In the genomic region with DNA sequence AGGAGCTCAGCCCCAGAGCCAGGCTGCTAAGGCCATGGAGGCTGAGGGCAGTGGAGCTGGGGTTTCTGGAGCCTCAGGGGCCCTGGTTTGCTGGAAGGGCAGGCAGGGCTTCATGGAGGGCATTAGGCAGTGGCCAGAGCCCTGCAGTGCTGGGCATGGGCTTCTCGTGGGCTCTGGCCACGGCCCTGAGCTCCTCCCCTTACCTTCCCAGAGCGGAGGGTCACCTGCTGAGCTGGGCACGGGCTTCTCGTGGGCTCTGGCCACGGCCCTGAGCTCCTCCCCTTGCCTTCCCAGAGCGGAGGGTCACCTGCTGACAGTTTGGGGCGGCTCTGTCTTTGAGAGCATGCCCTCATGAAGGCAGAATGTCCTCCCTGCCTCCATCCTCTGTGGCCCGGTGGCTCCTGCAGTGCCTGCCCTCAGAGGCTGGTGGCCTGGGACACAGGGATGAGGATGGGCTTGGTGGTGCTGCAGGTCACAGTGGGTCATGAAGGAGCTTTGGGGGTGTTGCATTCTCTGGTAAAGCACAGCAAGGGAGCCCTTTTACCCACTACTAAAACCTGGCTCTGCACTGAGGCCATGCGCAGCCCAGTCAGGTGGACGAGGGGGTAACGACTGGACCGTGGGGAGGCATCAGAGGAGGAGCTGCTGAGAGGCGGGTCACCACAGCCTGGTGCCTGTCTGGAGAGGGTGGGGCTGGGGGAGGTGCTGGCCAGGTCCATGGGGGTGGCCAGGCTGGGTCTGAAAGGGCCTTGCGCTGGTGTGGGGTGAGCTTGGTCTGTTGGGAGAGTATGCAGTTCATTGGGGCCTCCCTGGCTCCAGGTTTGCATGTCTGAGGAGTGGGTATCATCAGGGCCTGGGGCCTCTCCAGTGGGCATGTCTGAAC, we compare ENCODE assay signal across 20 cellular contexts. TPM values are rescaled to one million over a fixed set of nuclear protein-coding genes. Genes with fewer than 3 reads are reported as not detected.
DNase-seq lines count a peak whose midpoint lies in the region; ATAC-seq, FAIRE-seq and TF ChIP-seq lines count a peak whose summit lies in the region.
"Had no signal": no experiment of that assay in that cellular context is flagged by ENCODE, and none has a peak within 500 bp of the region (broad histone marks: within the 10 kb centered on the region; RNA-seq: fewer than 3 reads in every experiment).

No MANE protein-coding gene starts in this region.

- no peak overlapping the region for H2BK12ac ChIP-seq in H1 (ENCODE audit: low read depth, low read length)

- DNase-seq in activated T-cell treated with anti-CD3 and anti-CD28 coated beads, Interleukin-2, amount 50 U/mL, for 4 hours, result no peak
- no peak for DNase-seq in activated T-cell treated with anti-CD3 and anti-CD28 coated beads, Interleukin-2, amount 50 U/mL, for 48 hours
- DNase-seq in H1 (ENCODE audit: low read depth in 1 of 2, low spot score in 2 of 2), result no peak
- no peak for DNase-seq in type B pancreatic cell (ENCODE audit: extremely low spot score, unreplicated experiment)
- DNase-seq in superior temporal gyrus (ENCODE audit: extremely low spot score), result no peak
- DNase-seq: CD4-positive, alpha-beta memory T cell; DMS79 treated with DMSO at 0.1 percent for 48 hours; GDM1; GM23248; Karpas-422; MM.1S; NCI-H1105; NCI-H187 treated with DMSO at 0.1 percent for 48 hours; NCI-H524 treated with DMSO at 0.1 percent for 48 hours; PC-3 had no signal

- H3K27me3 ChIP-seq in H1 (replicated peaks in 1 of 4; ENCODE audit: control insufficient read depth in 3 of 4, extremely low read depth in 1 of 4, insufficient read depth in 3 of 4, low read length in 3 of 4), result no peaks in the 10 kb centered on the region

- no peak overlapping the region for H3K27ac ChIP-seq in H1 (ENCODE audit: low read depth, low read length)
- H3K27ac ChIP-seq: GM23248, HL-60 had no signal

- H3K79me2 ChIP-seq in H1 (ENCODE audit: control insufficient read depth in 1 of 2, insufficient read depth in 2 of 2, low read length in 2 of 2), result peaks cover 15 to 27% of the 10 kb centered on the region in 2 experiments

- no peak overlapping the region for H2BK20ac ChIP-seq in H1 (ENCODE audit: low read length)

- 0 out of 2 replicates have a peak overlapping the region, but pooled peaks have one; percentile 46 for H4K8ac ChIP-seq in H1 (ENCODE audit: extremely low read depth, insufficient read depth, low read length)

- peaks cover 9% of the 10 kb centered on the region for H3K79me1 ChIP-seq in H1 (ENCODE audit: low read depth, low read length)

- no peak overlapping the region for H3K18ac ChIP-seq in H1 (ENCODE audit: extremely low read depth, low read length)

- CTCF ChIA-PET in H1 (lab: Charles Lee; ENCODE audit: partially characterized antibody), result interaction anchor here (0.8 to 2.1 kb wide), 11 partner anchors 8 to 220 kb away, joined by 3 to 8 read pairs (median 4); a partner anchor contains a TSS

- H2BK5ac ChIP-seq in H1 (ENCODE audit: low read depth, low read length), result no peak overlapping the region

- TF ChIP-seq RAD21 in H1 (IDR thresholded peaks at IDR 0.05 in 1 of 2, conservative IDR thresholded peaks at IDR 0.05 in 1 of 2; ENCODE audit: low read depth in 2 of 2, low read length in 2 of 2), result no peak

- no peak overlapping the region for H4K91ac ChIP-seq in H1 (replicated peaks; ENCODE audit: insufficient read length, low read length)

- peaks cover 0 to 3% (median 1%) of the 10 kb centered on the region in 4 experiments; a peak in 1 of 8 replicates for H3K36me3 ChIP-seq in H1 (ENCODE audit: control insufficient read depth in 2 of 4, insufficient read depth in 4 of 4, low read length in 3 of 4)

- peaks cover 6% of the 10 kb centered on the region for H3K36me3 Mint-ChIP-seq in activated T-cell treated with anti-CD3 and anti-CD28 coated beads, Interleukin-2, amount 50 U/mL, for 4 hours (ENCODE audit: insufficient read depth)
- H3K36me3 Mint-ChIP-seq in IgD-negative memory B cell, result no peaks in the 10 kb centered on the region
- H3K36me3 Mint-ChIP-seq in type B pancreatic cell, result peaks cover 5% of the 10 kb centered on the region
- peaks cover 5% of the 10 kb centered on the region for H3K36me3 Mint-ChIP-seq in stimulated activated memory B cell treated with anti-CD40 and anti-IgM and Interleukin-4, amounts not matched to agents 10 μg/mL and 1 μg/mL and 100 μg/mL, for 72 hours

- no peak for TF ChIP-seq CTCF in H1 (IDR thresholded peaks at IDR 0.05; ENCODE audit: control extremely low read depth in 1 of 3, insufficient read depth in 1 of 3, low read depth in 1 of 3, low read length in 3 of 3)
- TF ChIP-seq CTCF in type B pancreatic cell (conservative IDR thresholded peaks at IDR 0.05), result no peak

- 86% methylated on average over 15 of the region's 15 CpGs; no CpG with 5 or more reads in 1 of the 2 experiments for WGBS in H1 (ENCODE audit: extremely low coverage in 1 of 2, insufficient coverage in 1 of 2, insufficient read length in 1 of 2, insufficient replicate concordance in 2 of 2, low coverage in 1 of 2, low lambda C conversion rate in 2 of 2, missing lambda C conversion rate in 1 of 2), 2 experiments

- no peak for FAIRE-seq in H1 (lab: Jason Lieb, UNC)
- FAIRE-seq: D721Med had no signal

- peaks cover 21% of the 10 kb centered on the region for H3K4me1 Mint-ChIP-seq in activated T-cell treated with anti-CD3 and anti-CD28 coated beads, Interleukin-2, amount 50 U/mL, for 4 hours (ENCODE audit: low read depth)
- H3K4me1 Mint-ChIP-seq in IgD-negative memory B cell, result peaks cover 13 to 18% (median 17%) of the 10 kb centered on the region in 3 donors
- peaks cover 16% of the 10 kb centered on the region for H3K4me1 Mint-ChIP-seq in type B pancreatic cell (ENCODE audit: unreplicated experiment)
- H3K4me1 Mint-ChIP-seq in stimulated activated memory B cell treated with anti-CD40 and anti-IgM and Interleukin-4, amounts not matched to agents 10 μg/mL and 1 μg/mL and 100 μg/mL, for 72 hours, result peaks cover 48% of the 10 kb centered on the region

- peaks cover 6% of the 10 kb centered on the region; the same call in 1 of the 2 replicates for H3K23me2 ChIP-seq in H1 (ENCODE audit: low read depth, low read length)

- H3K56ac ChIP-seq in H1 (replicated peaks; ENCODE audit: insufficient read length, low read depth, low read length), result no peak overlapping the region

- no peak for TF ChIP-seq POLR2A in H1 (IDR thresholded peaks at IDR 0.05; ENCODE audit: control extremely low read depth in 1 of 2, low read depth in 2 of 2, low read length in 2 of 2)

- H3K14ac ChIP-seq in H1 (ENCODE audit: insufficient read length), result no peak overlapping the region

- H3K4me3 ChIP-seq in H1 (ENCODE audit: extremely low read depth in 1 of 4, insufficient read depth in 2 of 4, low read depth in 3 of 4, low read length in 4 of 4), result no peak overlapping the region

- H3K4me3 Mint-ChIP-seq in activated T-cell treated with anti-CD3 and anti-CD28 coated beads, Interleukin-2, amount 50 U/mL, for 4 hours, result peak overlapping the region; percentile 21
- peak overlapping the region in 3 of 4 donors; percentile 12 to 99 (median 37) for H3K4me3 Mint-ChIP-seq in IgD-negative memory B cell
- peak overlapping the region; percentile 59 for H3K4me3 Mint-ChIP-seq in type B pancreatic cell
- no peak overlapping the region for H3K4me3 Mint-ChIP-seq in stimulated activated memory B cell treated with anti-CD40 and anti-IgM and Interleukin-4, amounts not matched to agents 10 μg/mL and 1 μg/mL and 100 μg/mL, for 72 hours

- no peaks in the 10 kb centered on the region for H3K9me3 Mint-ChIP-seq in activated T-cell treated with anti-CD3 and anti-CD28 coated beads, Interleukin-2, amount 50 U/mL, for 4 hours
- no peaks in the 10 kb centered on the region for H3K9me3 Mint-ChIP-seq in IgD-negative memory B cell
- no peaks in the 10 kb centered on the region for H3K9me3 Mint-ChIP-seq in type B pancreatic cell
- H3K9me3 Mint-ChIP-seq in stimulated activated memory B cell treated with anti-CD40 and anti-IgM and Interleukin-4, amounts not matched to agents 10 μg/mL and 1 μg/mL and 100 μg/mL, for 72 hours, result no peaks in the 10 kb centered on the region

- H3K4me1 ChIP-seq in H1 (replicated peaks in 1 of 4; ENCODE audit: control insufficient read depth in 3 of 4, insufficient read depth in 4 of 4, low read length in 3 of 4), result peaks cover 0 to 7% (median 3%) of the 10 kb centered on the region in 4 experiments; a peak in 3 of 7 replicates

- H4K5ac ChIP-seq in H1 (ENCODE audit: insufficient read length, low read depth, low read length), result no peak overlapping the region

- no peak overlapping the region for H2AK5ac ChIP-seq in H1 (ENCODE audit: low read depth, low read length)

- peak overlapping the region in 1 of 4 experiments; percentile 52; a peak in 2 of 7 replicates for H3K9ac ChIP-seq in H1 (replicated peaks in 1 of 4; ENCODE audit: extremely low read depth in 1 of 4, low read depth in 3 of 4, low read length in 3 of 4)

- H3K4me2 ChIP-seq in H1 (ENCODE audit: insufficient read depth in 1 of 2, low read depth in 2 of 2, low read length in 2 of 2), result no peak overlapping the region

- H3K9me3 ChIP-seq in H1 (ENCODE audit: insufficient read depth in 2 of 2, low read depth in 1 of 2, low read length in 1 of 2), result no peaks in the 10 kb centered on the region

- H3K27ac Mint-ChIP-seq in IgD-negative memory B cell (peak overlapping the region in 1 of 3 donors; percentile 60), type B pancreatic cell (no peak overlapping the region)
- no peak overlapping the region for H3K27ac Mint-ChIP-seq in stimulated activated memory B cell treated with anti-CD40 and anti-IgM and Interleukin-4, amounts not matched to agents 10 μg/mL and 1 μg/mL and 100 μg/mL, for 72 hours

- H3K27me3 Mint-ChIP-seq in activated T-cell treated with anti-CD3 and anti-CD28 coated beads, Interleukin-2, amount 50 U/mL, for 4 hours (ENCODE audit: low read depth), result no peaks in the 10 kb centered on the region
- no peaks in the 10 kb centered on the region for H3K27me3 Mint-ChIP-seq in IgD-negative memory B cell
- no peaks in the 10 kb centered on the region for H3K27me3 Mint-ChIP-seq in type B pancreatic cell
- H3K27me3 Mint-ChIP-seq in stimulated activated memory B cell treated with anti-CD40 and anti-IgM and Interleukin-4, amounts not matched to agents 10 μg/mL and 1 μg/mL and 100 μg/mL, for 72 hours, result no peaks in the 10 kb centered on the region

- POLR2A ChIA-PET in H1 (lab: Charles Lee; ENCODE audit: partially characterized antibody), result interaction anchor here (1.0 to 13.7 kb wide), 13 partner anchors 9 to 204 kb away, joined by 3 to 228 read pairs (median 5); a partner anchor contains a TSS

- H2AFZ ChIP-seq in H1 (ENCODE audit: low read length), result no peak overlapping the region
- H2AFZ ChIP-seq: GM23248 had no signal

- H2BK15ac ChIP-seq in H1 (ENCODE audit: low read length), result no peak overlapping the region

- H3K4ac ChIP-seq in H1 (replicated peaks; ENCODE audit: insufficient read length, low read depth, low read length), result no peak overlapping the region

- H4K20me1 ChIP-seq in H1 (replicated peaks in 1 of 2; ENCODE audit: control insufficient read depth in 1 of 2, insufficient read depth in 2 of 2, low read length in 2 of 2), result peaks cover 6 to 17% of the 10 kb centered on the region in 2 experiments

- H2BK120ac ChIP-seq in H1 (replicated peaks; ENCODE audit: low read depth, low read length), result no peak overlapping the region

- TF ChIP-seq EP300 in H1 (IDR thresholded peaks at IDR 0.05; ENCODE audit: borderline replicate concordance in 1 of 2, low read depth in 2 of 2, low read length in 2 of 2), result no peak

- no peak for ATAC-seq in activated T-cell treated with anti-CD3 and anti-CD28 coated beads, Interleukin-2, amount 50 U/mL, for 4 hours
- ATAC-seq in HG03135 (IDR thresholded peaks at IDR 0.05; ENCODE audit: unreplicated experiment), result no peak
- ATAC-seq in stimulated activated memory B cell treated with anti-CD40 and anti-IgM and Interleukin-4, amounts not matched to agents 10 μg/mL and 1 μg/mL and 100 μg/mL, for 72 hours, result no peak
- ATAC-seq: PC-3 had no signal

- H3K23ac ChIP-seq in H1 (ENCODE audit: insufficient read length), result no peak overlapping the region

RNA-seq across cellular contexts. Expression of a gene that starts 2.9 kb away (rescaled TPM):
- 100 to 1,000 TPM; 412 to 481 (median 413) TPM for total RNA-seq in activated T-cell treated with anti-CD3 and anti-CD28 coated beads, Interleukin-2, amount 50 U/mL, for 4 hours
- 330 TPM for polyA plus RNA-seq in IgD-negative memory B cell
- total RNA-seq in H1 (2021; fragmentation: NEBNext Ultra II Directional; extraction: Animal tissue kit (Norgen Biotek cat#: 25700)), result 330 and 357 TPM in 2 replicates
- polyA plus RNA-seq in H1 (2011; rRNA removed), result 350 and 516 TPM in 2 replicates
- polyA plus RNA-seq in H1 (2011; cell fraction: cytosol; rRNA removed), result 390 TPM
- polyA plus RNA-seq in H1 (2011; cell fraction: nucleus; rRNA removed), result 343 TPM
- polyA plus RNA-seq in H1 (2012, experiment 1 of 2), result 265 to 341 TPM (median 323 TPM) in 4 replicates
- polyA plus RNA-seq in H1 (2012, experiment 2 of 2), result 331 TPM
- 282 TPM for polyA plus RNA-seq in H1 (2013, experiment 1 of 2)
- 281 TPM for polyA plus RNA-seq in H1 (2013, experiment 2 of 2)
- polyA minus RNA-seq in H1 (2011; rRNA and poly(A)+ RNA removed), result 137 and 199 TPM in 2 replicates
- 150 TPM for polyA minus RNA-seq in H1 (2011; cell fraction: cytosol; rRNA and poly(A)+ RNA removed)
- polyA minus RNA-seq in H1 (2011; cell fraction: nucleus; rRNA and poly(A)+ RNA removed), result 141 TPM
- 180 and 241 TPM in 2 replicates for total RNA-seq in type B pancreatic cell (ENCODE audit: low replicate concordance)

RNA-seq across cellular contexts. Expression of a gene that starts 19.4 kb away (rescaled TPM):
- 10 to 100 TPM; 21.6 to 23.8 (median 22.5) TPM for total RNA-seq in activated T-cell treated with anti-CD3 and anti-CD28 coated beads, Interleukin-2, amount 50 U/mL, for 4 hours
- polyA plus RNA-seq in IgD-negative memory B cell (65.1 TPM), H1 (2011; rRNA removed) (151 and 154 TPM in 2 replicates)
- total RNA-seq in H1 (2021; fragmentation: NEBNext Ultra II Directional; extraction: Animal tissue kit (Norgen Biotek cat#: 25700)), result 79.5 and 80.0 TPM in 2 replicates
- polyA plus RNA-seq in H1 (2011; cell fraction: cytosol; rRNA removed), result 133 TPM
- 128 TPM for polyA plus RNA-seq in H1 (2011; cell fraction: nucleus; rRNA removed)
- 67.8 to 120 TPM (median 104 TPM) in 4 replicates for polyA plus RNA-seq in H1 (2012, experiment 1 of 2)
- polyA plus RNA-seq in H1 (2012, experiment 2 of 2), result 83.0 TPM
- 59.9 TPM for polyA plus RNA-seq in H1 (2013, experiment 1 of 2)
- polyA plus RNA-seq in H1 (2013, experiment 2 of 2), result 52.9 TPM
- 20.6 and 24.2 TPM in 2 replicates for polyA minus RNA-seq in H1 (2011; rRNA and poly(A)+ RNA removed)
- 42.8 TPM for polyA minus RNA-seq in H1 (2011; cell fraction: cytosol; rRNA and poly(A)+ RNA removed)
- polyA minus RNA-seq in H1 (2011; cell fraction: nucleus; rRNA and poly(A)+ RNA removed), result 39.6 TPM
- 72.7 and 89.7 TPM in 2 replicates for total RNA-seq in type B pancreatic cell (ENCODE audit: low replicate concordance)

RNA-seq across cellular contexts. Expression of a gene that starts 34.6 kb away (rescaled TPM):
- total RNA-seq in activated T-cell treated with anti-CD3 and anti-CD28 coated beads, Interleukin-2, amount 50 U/mL, for 4 hours, result 1 to 10 TPM in 1 of 3 donors, under 1 TPM in 2; 0.52 to 1.1 (median 0.86) TPM
- polyA plus RNA-seq in IgD-negative memory B cell (not detected), H1 (2011; rRNA removed) (0.75 and 0.97 TPM in 2 replicates)
- 0.19 and 0.35 TPM in 2 replicates for total RNA-seq in H1 (2021; fragmentation: NEBNext Ultra II Directional; extraction: Animal tissue kit (Norgen Biotek cat#: 25700))
- polyA plus RNA-seq in H1 (2011; cell fraction: cytosol; rRNA removed), result 0.41 TPM
- polyA plus RNA-seq in H1 (2011; cell fraction: nucleus; rRNA removed), result 2.0 TPM
- 0.20 to 0.64 TPM (median 0.42 TPM) in 4 replicates for polyA plus RNA-seq in H1 (2012, experiment 1 of 2)
- polyA plus RNA-seq in H1 (2012, experiment 2 of 2), result 0.24 TPM
- 0.28 TPM for polyA plus RNA-seq in H1 (2013, experiment 1 of 2)
- polyA plus RNA-seq in H1 (2013, experiment 2 of 2), result 0.22 TPM
- 0.09 and 0.12 TPM in 2 replicates for polyA minus RNA-seq in H1 (2011; rRNA and poly(A)+ RNA removed)
- polyA minus RNA-seq in H1 (2011; cell fraction: cytosol; rRNA and poly(A)+ RNA removed), result not detected
- 0.60 TPM for polyA minus RNA-seq in H1 (2011; cell fraction: nucleus; rRNA and poly(A)+ RNA removed)
- total RNA-seq in type B pancreatic cell (ENCODE audit: low replicate concordance), result 0.57 and 2.6 TPM in 2 replicates
- total RNA-seq: GM23248 had no signal
- polyA plus RNA-seq: CD4-positive, alpha-beta memory T cell had no signal

RNA-seq across cellular contexts. Expression of a gene that starts 47.4 kb away (rescaled TPM):
- total RNA-seq in activated T-cell treated with anti-CD3 and anti-CD28 coated beads, Interleukin-2, amount 50 U/mL, for 4 hours, result 10 to 100 TPM; 44.3 to 48.7 (median 45.3) TPM
- polyA plus RNA-seq in IgD-negative memory B cell (23.2 TPM), H1 (2011; rRNA removed) (27.0 and 34.2 TPM in 2 replicates)
- 21.9 and 22.2 TPM in 2 replicates for total RNA-seq in H1 (2021; fragmentation: NEBNext Ultra II Directional; extraction: Animal tissue kit (Norgen Biotek cat#: 25700))
- polyA plus RNA-seq in H1 (2011; cell fraction: cytosol; rRNA removed), result 31.8 TPM
- polyA plus RNA-seq in H1 (2011; cell fraction: nucleus; rRNA removed), result 122 TPM
- 10.7 to 22.9 TPM (median 21.9 TPM) in 4 replicates for polyA plus RNA-seq in H1 (2012, experiment 1 of 2)
- 12.4 TPM for polyA plus RNA-seq in H1 (2012, experiment 2 of 2)
- polyA plus RNA-seq in H1 (2013, experiment 1 of 2), result 15.0 TPM
- polyA plus RNA-seq in H1 (2013, experiment 2 of 2), result 11.6 TPM
- polyA minus RNA-seq in H1 (2011; rRNA and poly(A)+ RNA removed), result 7.6 and 10.1 TPM in 2 replicates
- polyA minus RNA-seq in H1 (2011; cell fraction: cytosol; rRNA and poly(A)+ RNA removed), result 18.4 TPM
- polyA minus RNA-seq in H1 (2011; cell fraction: nucleus; rRNA and poly(A)+ RNA removed), result 24.6 TPM
- 24.9 and 30.4 TPM in 2 replicates for total RNA-seq in type B pancreatic cell (ENCODE audit: low replicate concordance)

RNA-seq across cellular contexts. Expression of a gene that starts 56.2 kb away (rescaled TPM):
- total RNA-seq in activated T-cell treated with anti-CD3 and anti-CD28 coated beads, Interleukin-2, amount 50 U/mL, for 4 hours, result 10 to 100 TPM; 25.8 to 27.9 (median 27.2) TPM
- polyA plus RNA-seq in IgD-negative memory B cell (6.4 TPM), H1 (2011; rRNA removed) (55.9 and 63.9 TPM in 2 replicates)
- 30.9 and 32.6 TPM in 2 replicates for total RNA-seq in H1 (2021; fragmentation: NEBNext Ultra II Directional; extraction: Animal tissue kit (Norgen Biotek cat#: 25700))
- 44.0 TPM for polyA plus RNA-seq in H1 (2011; cell fraction: cytosol; rRNA removed)
- 81.1 TPM for polyA plus RNA-seq in H1 (2011; cell fraction: nucleus; rRNA removed)
- 20.8 to 40.2 TPM (median 35.0 TPM) in 4 replicates for polyA plus RNA-seq in H1 (2012, experiment 1 of 2)
- polyA plus RNA-seq in H1 (2012, experiment 2 of 2), result 26.7 TPM
- 54.8 TPM for polyA plus RNA-seq in H1 (2013, experiment 1 of 2)
- polyA plus RNA-seq in H1 (2013, experiment 2 of 2), result 48.7 TPM
- polyA minus RNA-seq in H1 (2011; rRNA and poly(A)+ RNA removed), result 9.5 and 10.9 TPM in 2 replicates
- polyA minus RNA-seq in H1 (2011; cell fraction: cytosol; rRNA and poly(A)+ RNA removed), result 18.8 TPM
- polyA minus RNA-seq in H1 (2011; cell fraction: nucleus; rRNA and poly(A)+ RNA removed), result 28.7 TPM
- 16.2 and 25.5 TPM in 2 replicates for total RNA-seq in type B pancreatic cell (ENCODE audit: low replicate concordance)
